Comparison of ENCODE assay signal across 20 cellular contexts in the genomic region with DNA sequence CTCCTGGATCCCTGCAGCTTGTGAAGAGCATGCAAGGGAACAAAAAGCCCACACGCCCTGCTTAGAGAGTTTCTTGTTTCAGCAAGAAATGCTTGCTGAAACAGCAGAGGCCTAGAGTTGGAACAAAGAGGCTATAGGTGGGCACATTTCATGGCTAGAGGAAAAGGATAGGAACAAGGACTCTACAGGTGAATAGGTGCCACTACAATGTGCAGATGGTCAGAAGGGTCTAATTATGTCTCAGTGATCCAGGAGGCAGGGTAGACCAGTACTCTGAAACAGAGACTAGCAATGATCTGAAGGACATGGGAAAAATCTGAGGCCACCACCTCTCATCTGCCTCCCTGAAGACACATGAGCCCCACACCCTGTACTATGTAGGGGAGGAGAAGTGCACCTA.
DNase-seq lines count a peak whose midpoint lies in the region; ATAC-seq, FAIRE-seq and TF ChIP-seq lines count a peak whose summit lies in the region.
"Had no signal": no experiment of that assay in that cellular context is flagged by ENCODE, and none has a peak within 500 bp of the region (broad histone marks: within the 10 kb centered on the region; RNA-seq: fewer than 3 reads in every experiment).

No MANE protein-coding gene starts in this region.

- H2BK120ac ChIP-seq in H1 (replicated peaks; ENCODE audit: low read depth, low read length) (no peak overlapping the region), neuronal stem cell (ENCODE audit: low read depth, low read length) (no peak overlapping the region)

- TF ChIP-seq POLR2A in HCT116 (IDR thresholded peaks at IDR 0.05; ENCODE audit: borderline replicate concordance, extremely low read depth, insufficient read depth, insufficient read length) (no peak), H1 (IDR thresholded peaks at IDR 0.05; ENCODE audit: control extremely low read depth in 1 of 2, low read depth in 2 of 2, low read length in 2 of 2) (no peak)

- H4K91ac ChIP-seq in H1 (replicated peaks; ENCODE audit: insufficient read length, low read length) (no peak overlapping the region), neuronal stem cell (ENCODE audit: low read depth, low read length, poor library complexity) (no peak overlapping the region)

- no peak overlapping the region for H2BK20ac ChIP-seq in H1 (ENCODE audit: low read length)

- H3K23me2 ChIP-seq in H1 (ENCODE audit: low read depth, low read length) = no peaks in the 10 kb centered on the region

- BruUV-seq in HCT116 (replicated peaks; lab: Mats Ljungman, UMichigan) = no TSS peak

- H4K8ac ChIP-seq in H1 (ENCODE audit: extremely low read depth, insufficient read depth, low read length) (no peak overlapping the region), neuronal stem cell (ENCODE audit: low read depth, low read length) (no peak overlapping the region)

- H3K79me1 ChIP-seq in H1 (ENCODE audit: low read depth, low read length) (no peaks in the 10 kb centered on the region), neuronal stem cell (ENCODE audit: low read depth, low read length) (no peaks in the 10 kb centered on the region)

- POLR2A ChIA-PET in HCT116 (lab: Charles Lee) = no interaction called here
- POLR2A ChIA-PET in H1 (lab: Charles Lee; ENCODE audit: partially characterized antibody) = no interaction called here

- no peak overlapping the region for H2BK15ac ChIP-seq in H1 (ENCODE audit: low read length)
- H2BK15ac ChIP-seq in neuronal stem cell (ENCODE audit: low read length) = peak overlapping the region; percentile 38

- H3K36me3 ChIP-seq in HCT116 (ENCODE audit: control insufficient read depth in 1 of 2, insufficient read depth in 2 of 2, low read length in 2 of 2) (no peaks in the 10 kb centered on the region), H1 (ENCODE audit: control insufficient read depth in 2 of 4, insufficient read depth in 4 of 4, low read length in 3 of 4) (no peaks in the 10 kb centered on the region; a peak in 1 of 8 replicates), neuronal stem cell (replicated peaks in 1 of 2; ENCODE audit: control insufficient read depth in 2 of 2, insufficient read depth in 2 of 2, low read length in 2 of 2) (no peaks in the 10 kb centered on the region)
- H3K36me3 ChIP-seq: HAP-1, SJSA1 had no signal

- TF ChIP-seq RAD21 in HCT116 (IDR thresholded peaks at IDR 0.05; ENCODE audit: low read depth) (no peak), H1 (IDR thresholded peaks at IDR 0.05 in 1 of 2, conservative IDR thresholded peaks at IDR 0.05 in 1 of 2; ENCODE audit: low read depth in 2 of 2, low read length in 2 of 2) (peak in 1 of 2 experiments; percentile 23; a peak in 1 of 4 replicates)

- H3K14ac ChIP-seq in H1 (ENCODE audit: insufficient read length) (no peak overlapping the region), neuronal stem cell (ENCODE audit: low read length) (no peak overlapping the region)

- H3K23ac ChIP-seq in H1 (ENCODE audit: insufficient read length) = no peak overlapping the region
- no peak overlapping the region for H3K23ac ChIP-seq in neuronal stem cell (ENCODE audit: low read depth, low read length, poor library complexity)

- no peak overlapping the region for H4K5ac ChIP-seq in H1 (ENCODE audit: insufficient read length, low read depth, low read length)

- no peaks in the 10 kb centered on the region for H3K79me2 ChIP-seq in HCT116 (ENCODE audit: insufficient read depth, low read length)
- H3K79me2 ChIP-seq in H1 (ENCODE audit: control insufficient read depth in 1 of 2, insufficient read depth in 2 of 2, low read length in 2 of 2) = no peaks in the 10 kb centered on the region

- no peak overlapping the region for H2AFZ ChIP-seq in HCT116 (ENCODE audit: low read depth, low read length, poor library complexity, severe bottlenecking)
- H2AFZ ChIP-seq in H1 (ENCODE audit: low read length) = peak overlapping the region; percentile 36; the same call in 1 of the 2 replicates
- no peak overlapping the region for H2AFZ ChIP-seq in neuronal stem cell (ENCODE audit: low read length)

- no peaks in the 10 kb centered on the region for H4K20me1 ChIP-seq in HCT116 (ENCODE audit: insufficient read depth)
- H4K20me1 ChIP-seq in H1 (replicated peaks in 1 of 2; ENCODE audit: control insufficient read depth in 1 of 2, insufficient read depth in 2 of 2, low read length in 2 of 2) = no peaks in the 10 kb centered on the region

- H2BK5ac ChIP-seq in H1 (ENCODE audit: low read depth, low read length) (no peak overlapping the region), neuronal stem cell (ENCODE audit: low read length) (no peak overlapping the region)

- H3K27me3 ChIP-seq in HCT116 (ENCODE audit: insufficient read depth, low read length) = no peaks in the 10 kb centered on the region
- no peaks in the 10 kb centered on the region for H3K27me3 ChIP-seq in H1 (replicated peaks in 1 of 4; ENCODE audit: control insufficient read depth in 3 of 4, extremely low read depth in 1 of 4, insufficient read depth in 3 of 4, low read length in 3 of 4)
- no peaks in the 10 kb centered on the region for H3K27me3 ChIP-seq in neuronal stem cell (ENCODE audit: control insufficient read depth in 3 of 3, insufficient read depth in 3 of 3, low read depth in 1 of 3, low read length in 3 of 3)
- H3K27me3 ChIP-seq: SJSA1 had no signal

- no peak overlapping the region for H3K56ac ChIP-seq in H1 (replicated peaks; ENCODE audit: insufficient read length, low read depth, low read length)

- no peak overlapping the region for H3K9ac ChIP-seq in HCT116 (ENCODE audit: low read length)
- H3K9ac ChIP-seq in H1 (replicated peaks in 1 of 4; ENCODE audit: extremely low read depth in 1 of 4, low read depth in 3 of 4, low read length in 3 of 4) = no peak overlapping the region
- H3K9ac ChIP-seq in neuronal stem cell (ENCODE audit: low read depth, low read length, poor library complexity) = no peak overlapping the region

- no peaks in the 10 kb centered on the region for H3K9me3 ChIP-seq in HCT116 (ENCODE audit: control insufficient read depth in 1 of 2, insufficient read depth in 1 of 2, low read depth in 1 of 2, low read length in 2 of 2)
- H3K9me3 ChIP-seq in H1 (ENCODE audit: insufficient read depth in 2 of 2, low read depth in 1 of 2, low read length in 1 of 2) = no peaks in the 10 kb centered on the region
- no peaks in the 10 kb centered on the region for H3K9me3 ChIP-seq in neuronal stem cell (replicated peaks in 1 of 2; ENCODE audit: control insufficient read depth in 2 of 2, insufficient read depth in 1 of 2, low read depth in 1 of 2, low read length in 2 of 2)
- H3K9me3 ChIP-seq: A549, HAP-1, SJSA1 had no signal

- no peak for TF ChIP-seq EP300 in H1 (IDR thresholded peaks at IDR 0.05; ENCODE audit: borderline replicate concordance in 1 of 2, low read depth in 2 of 2, low read length in 2 of 2)

- TF ChIP-seq CTCF in GM12872 (IDR thresholded peaks at IDR 0.05; ENCODE audit: insufficient read depth, low read depth, low read length) = peak; percentile 24; the same call in 1 of the 3 replicates
- peak in 2 of 3 experiments; percentile 21 to 25; a peak in 1 of 6 replicates for TF ChIP-seq CTCF in HCT116 (IDR thresholded peaks at IDR 0.05 in 2 of 3, conservative IDR thresholded peaks at IDR 0.05 in 1 of 3; ENCODE audit: borderline replicate concordance in 1 of 3, insufficient read depth in 1 of 3, low read depth in 2 of 3, low read length in 2 of 3)
- peak in 1 of 3 experiments; percentile 39; a peak in 1 of 4 replicates for TF ChIP-seq CTCF in H1 (IDR thresholded peaks at IDR 0.05; ENCODE audit: control extremely low read depth in 1 of 3, insufficient read depth in 1 of 3, low read depth in 1 of 3, low read length in 3 of 3)

- intact Hi-C loops in HCT116 (cut with micrococcal nuclease) = no loop called here

- 81% methylated on average over 1 of the region's 1 CpG; no CpG with 5 or more reads in 1 of the 2 experiments for WGBS in H1 (ENCODE audit: extremely low coverage in 1 of 2, insufficient coverage in 1 of 2, insufficient read length in 1 of 2, insufficient replicate concordance in 2 of 2, low coverage in 1 of 2, low lambda C conversion rate in 2 of 2, missing lambda C conversion rate in 1 of 2), 2 experiments
- WGBS in neuronal stem cell (ENCODE audit: extremely low coverage in 2 of 2, insufficient read length in 2 of 2, insufficient replicate concordance in 1 of 2), 2 donors = no CpG with 5 or more reads among the region's 1 CpG

- CTCF ChIA-PET in HCT116 (lab: Charles Lee) = interaction anchor here (2.1 kb wide), 1 partner anchor 14 kb away, joined by 10 read pairs; no protein-coding TSS in a partner anchor
- CTCF ChIA-PET in H1 (lab: Charles Lee; ENCODE audit: partially characterized antibody) = interaction anchor here (1.0 to 3.5 kb wide), 7 partner anchors 10 to 1050 kb away, joined by 3 to 19 read pairs (median 3); no protein-coding TSS in a partner anchor

- no peak for DNase-seq in HCT116 (ENCODE audit: low read depth, low spot score)
- DNase-seq in H1 (ENCODE audit: low read depth in 1 of 2, low spot score in 2 of 2) = no peak
- DNase-seq in neuronal stem cell (ENCODE audit: low spot score) = no peak
- no peak for DNase-seq in UCSD-AML1 (lab: John Stamatoyannopoulos, UW; ENCODE audit: unreplicated experiment)
- DNase-seq in NCI-H1417 (lab: John Stamatoyannopoulos, UW) = no peak
- DNase-seq: DMS79 treated with DMSO at 0.1 percent for 48 hours, NCI-H1105, NCI-H1694, NCI-H2081 treated with DMSO at 0.1 percent for 48 hours, NCI-H2171 treated with DMSO at 0.1 percent for 48 hours, NCI-H524 treated with DMSO at 0.1 percent for 48 hours, NCI-H82, OCI-M1 had no signal

- peak; percentile 64 for ATAC-seq in HCT116
- ATAC-seq in HG02763 (IDR thresholded peaks at IDR 0.05; ENCODE audit: unreplicated experiment) = no peak
- ATAC-seq: A549, Right ventricle myocardium inferior had no signal

- no peak overlapping the region for H2AK5ac ChIP-seq in H1 (ENCODE audit: low read depth, low read length)
- no peak overlapping the region for H2AK5ac ChIP-seq in neuronal stem cell (ENCODE audit: low read depth, low read length)

- H3K4me2 ChIP-seq in HCT116 (ENCODE audit: low read length) = no peak overlapping the region
- no peak overlapping the region for H3K4me2 ChIP-seq in H1 (ENCODE audit: insufficient read depth in 1 of 2, low read depth in 2 of 2, low read length in 2 of 2)
- no peak overlapping the region for H3K4me2 ChIP-seq in neuronal stem cell (ENCODE audit: insufficient read depth, low read length, poor library complexity, severe bottlenecking)
- H3K4me2 ChIP-seq: A549 had no signal

- H2BK12ac ChIP-seq in H1 (ENCODE audit: low read depth, low read length) (no peak overlapping the region), neuronal stem cell (ENCODE audit: low read length) (no peak overlapping the region)

- H3K4me1 ChIP-seq in HCT116 (ENCODE audit: control insufficient read depth in 1 of 2, insufficient read depth in 2 of 2, low read length in 2 of 2) (no peaks in the 10 kb centered on the region), H1 (replicated peaks in 1 of 4; ENCODE audit: control insufficient read depth in 3 of 4, insufficient read depth in 4 of 4, low read length in 3 of 4) (peaks cover 0 to 2% (median 1%) of the 10 kb centered on the region in 4 experiments; a peak in 1 of 7 replicates), neuronal stem cell (ENCODE audit: control insufficient read depth in 2 of 2, insufficient read depth in 1 of 2, low read depth in 1 of 2, low read length in 2 of 2) (no peaks in the 10 kb centered on the region)
- H3K4me1 ChIP-seq: A549, HAP-1, SJSA1 had no signal

- no peak overlapping the region for H3K4ac ChIP-seq in H1 (replicated peaks; ENCODE audit: insufficient read length, low read depth, low read length)
- no peak overlapping the region for H3K4ac ChIP-seq in neuronal stem cell (ENCODE audit: low read length)

- RAD21 ChIA-PET in HCT116 (lab: Charles Lee; ENCODE audit: low non-redundant PET in 1 of 2, low total read pairs in 2 of 2, uncharacterized antibody in 2 of 2, unreplicated experiment in 2 of 2) = no interaction called here

- no peak for FAIRE-seq in H1 (lab: Jason Lieb, UNC)
- FAIRE-seq: A549, RCC 7860 had no signal

- no peak overlapping the region for H3K27ac ChIP-seq in HCT116 (ENCODE audit: low read depth, low read length)
- no peak overlapping the region for H3K27ac ChIP-seq in H1 (ENCODE audit: low read depth, low read length)
- no peak overlapping the region for H3K27ac ChIP-seq in neuronal stem cell (replicated peaks; ENCODE audit: low read length)
- H3K27ac ChIP-seq: A549, SJSA1 had no signal

- H3K9me2 ChIP-seq in HCT116 (ENCODE audit: insufficient read depth) = no peaks in the 10 kb centered on the region

- H3K18ac ChIP-seq in H1 (ENCODE audit: extremely low read depth, low read length) (0 out of 2 replicates have a peak overlapping the region, but pooled peaks have one; percentile 28), neuronal stem cell (ENCODE audit: low read length) (peak overlapping the region; percentile 77)

- H3K4me3 ChIP-seq in HCT116 (replicated peaks in 1 of 2; ENCODE audit: low read depth in 1 of 2, low read length in 2 of 2) = no peak overlapping the region
- no peak overlapping the region for H3K4me3 ChIP-seq in H1 (ENCODE audit: extremely low read depth in 1 of 4, insufficient read depth in 2 of 4, low read depth in 3 of 4, low read length in 4 of 4)
- H3K4me3 ChIP-seq in neuronal stem cell (ENCODE audit: low read length in 2 of 2) = no peak overlapping the region
- H3K4me3 ChIP-seq: A549, HAP-1, SJSA1 had no signal
